In genomic region chr11:102361100-102362021, GRCh38 we compare ENCODE assay signal across 8 cellular contexts. TPM values are rescaled to one million over a fixed set of nuclear protein-coding genes. Genes with fewer than 3 reads are reported as not detected.
DNase-seq lines count a peak whose midpoint lies in the region; ATAC-seq and TF ChIP-seq lines count a peak whose summit lies in the region.

No MANE protein-coding gene starts in this region.

- intact Hi-C loops in mucosa of descending colon (cut with DNase I, micrococcal nuclease): no loop called here

- H3K4me3 ChIP-seq in mucosa of descending colon: no peak overlapping the region

- no peaks in the 10 kb centered on the region for H3K36me3 ChIP-seq in mucosa of descending colon (ENCODE audit: low read depth)

- H3K4me1 ChIP-seq in mucosa of descending colon (ENCODE audit: low read depth): no peaks in the 10 kb centered on the region

- no peaks in the 10 kb centered on the region for H3K9me3 ChIP-seq in mucosa of descending colon

- TF ChIP-seq CTCF in mucosa of descending colon (IDR thresholded peaks at IDR 0.05): no peak
- TF ChIP-seq CTCF in omental fat pad (IDR thresholded peaks at IDR 0.05): no peak

- peak; percentile 88 for ATAC-seq in GM19043 (IDR thresholded peaks at IDR 0.05; ENCODE audit: low read depth, unreplicated experiment)
- peak; percentile 86 for ATAC-seq in HG02885 (IDR thresholded peaks at IDR 0.05; ENCODE audit: poor library complexity, unreplicated experiment)
- peak; percentile 61 for ATAC-seq in mucosa of descending colon
- no peak for ATAC-seq in omental fat pad (ENCODE audit: low FRiP score)

- peak; percentile 9 for DNase-seq in T-helper 9 cell
- DNase-seq in mucosa of descending colon: no peak
- DNase-seq in RKO (ENCODE audit: low spot score): no peak
- DNase-seq in NCI-H82 treated with DMSO at 0.1 percent for 48 hours (lab: John Stamatoyannopoulos, UW; ENCODE audit: unreplicated experiment): no peak
- no peak for DNase-seq in omental fat pad (ENCODE audit: low spot score)
- DNase-seq in NOMO-1 treated with dmso at 0.1 percent for 144 hours (lab: John Stamatoyannopoulos, UW; ENCODE audit: unreplicated experiment): no peak

RNA-seq across cellular contexts. Expression of gene BIRC2, which starts 14.3 kb away (rescaled TPM):
- total RNA-seq in mucosa of descending colon (10 to 100 TPM; 42.8 to 55.0 (median 45.2) TPM), omental fat pad (10 to 100 TPM; 39.4 to 56.0 (median 53.4) TPM)

RNA-seq across cellular contexts. Expression of gene BIRC3, which starts 44.1 kb away (rescaled TPM):
- total RNA-seq in mucosa of descending colon: 100 to 1,000 TPM in 1 of 3 donors, 10 to 100 TPM in 2; 26.1 to 116 (median 45.4) TPM
- total RNA-seq in omental fat pad: 10 to 100 TPM in 1 of 4 donors, 1 to 10 TPM in 3; 3.4 to 30.2 (median 9.1) TPM
